ENCODE assay signal across 24 cellular contexts in the genomic region with DNA sequence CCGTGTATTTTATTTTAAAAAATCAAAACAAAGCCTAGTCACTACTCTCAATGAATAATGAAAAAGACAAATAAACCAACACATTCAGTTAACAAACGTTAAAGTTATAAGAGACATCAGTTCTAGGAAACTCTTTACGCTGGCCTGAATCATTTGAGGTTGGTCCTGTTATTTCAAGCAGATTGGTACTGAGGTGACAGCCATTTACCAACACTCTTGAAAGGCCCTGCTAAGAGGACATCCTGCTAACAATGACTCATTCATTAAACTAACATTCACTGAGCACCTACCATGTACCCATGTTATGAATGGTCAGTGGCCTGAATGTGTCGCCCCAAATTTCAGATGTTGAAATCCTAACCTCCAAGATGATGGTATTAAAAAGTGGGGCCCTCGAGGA. TPM values are rescaled to one million over a fixed set of nuclear protein-coding genes. Genes with fewer than 3 reads are reported as not detected.
"Had no signal": no experiment of that assay in that cellular context is flagged by ENCODE, and none has a peak within 500 bp of the region (broad histone marks: within the 10 kb centered on the region; RNA-seq: fewer than 3 reads in every experiment).

No MANE protein-coding gene starts in this region.

- H3K4me1 ChIP-seq: left ventricle myocardium inferior, lower lobe of right lung, pancreas, right lobe of liver, suprapubic skin had no signal

- H3K36me3 ChIP-seq: heart right ventricle, left ventricle myocardium inferior, lower lobe of right lung, pancreas, right lobe of liver, suprapubic skin, thyroid gland had no signal

- ATAC-seq: heart right ventricle; lower lobe of right lung; natural killer cell; right lobe of liver; stimulated activated effector memory CD8-positive, alpha-beta T cell treated with anti-CD3 and anti-CD28 coated beads, Interleukin-12 subunit alpha, Interleukin-12 subunit beta, amount 100 ng/mL, for 72 hours; stimulated activated naive CD8-positive, alpha-beta T cell treated with anti-CD3 and anti-CD28 coated beads, Interleukin-15, Interleukin-2, amounts not matched to agents 100 U/mL and 50 U/mL, for 24 hours had no signal

- H3K4me3 ChIP-seq: coronary artery, heart right ventricle, left ventricle myocardium inferior, lower lobe of right lung, pancreas, right lobe of liver, suprapubic skin, thyroid gland had no signal

- H3K27me3 ChIP-seq: right lobe of liver, suprapubic skin, thyroid gland had no signal

- DNase-seq: effector CD4-positive, alpha-beta T cell; endodermal cell; erythroblast; foreskin melanocyte; heart right ventricle; hypothalamus; left ventricle myocardium inferior; lower lobe of right lung; natural killer cell; occipital lobe; pancreas; right lobe of liver; stimulated activated CD4-positive, alpha-beta T cell treated with anti-CD3 and anti-CD28 coated beads, Interleukin-4, amount 100 ng/mL, for 1 hour; stimulated activated CD8-positive, alpha-beta memory T cell treated with anti-CD3 and anti-CD28 coated beads, Interleukin-4, amount 100 ng/mL, for 48 hours; stimulated activated naive CD8-positive, alpha-beta T cell treated with anti-CD3 and anti-CD28 coated beads, Interleukin-15, Interleukin-2, amounts not matched to agents 100 U/mL and 50 U/mL, for 24 hours; thyroid gland had no signal

- H3K27ac ChIP-seq: coronary artery, heart right ventricle, left ventricle myocardium inferior, lower lobe of right lung, pancreas, right lobe of liver, suprapubic skin, thyroid gland had no signal

- H3K9me3 ChIP-seq: heart right ventricle, left ventricle myocardium inferior, lower lobe of right lung, pancreas, right lobe of liver, suprapubic skin, thyroid gland had no signal

- FAIRE-seq: endothelial cell of umbilical vein, keratinocyte, pancreas, urothelium cell line had no signal

RNA-seq across cellular contexts. Expression of gene ADGRG2, which starts 57.1 kb away (rescaled TPM):
- total RNA-seq: dermis microvascular lymphatic vessel endothelial cell, endothelial cell of umbilical vein, myocyte, natural killer cell had no signal
- polyA plus RNA-seq: endothelial cell of umbilical vein had no signal
